9 cellular contexts compared by ENCODE assay signal in the genomic region with DNA sequence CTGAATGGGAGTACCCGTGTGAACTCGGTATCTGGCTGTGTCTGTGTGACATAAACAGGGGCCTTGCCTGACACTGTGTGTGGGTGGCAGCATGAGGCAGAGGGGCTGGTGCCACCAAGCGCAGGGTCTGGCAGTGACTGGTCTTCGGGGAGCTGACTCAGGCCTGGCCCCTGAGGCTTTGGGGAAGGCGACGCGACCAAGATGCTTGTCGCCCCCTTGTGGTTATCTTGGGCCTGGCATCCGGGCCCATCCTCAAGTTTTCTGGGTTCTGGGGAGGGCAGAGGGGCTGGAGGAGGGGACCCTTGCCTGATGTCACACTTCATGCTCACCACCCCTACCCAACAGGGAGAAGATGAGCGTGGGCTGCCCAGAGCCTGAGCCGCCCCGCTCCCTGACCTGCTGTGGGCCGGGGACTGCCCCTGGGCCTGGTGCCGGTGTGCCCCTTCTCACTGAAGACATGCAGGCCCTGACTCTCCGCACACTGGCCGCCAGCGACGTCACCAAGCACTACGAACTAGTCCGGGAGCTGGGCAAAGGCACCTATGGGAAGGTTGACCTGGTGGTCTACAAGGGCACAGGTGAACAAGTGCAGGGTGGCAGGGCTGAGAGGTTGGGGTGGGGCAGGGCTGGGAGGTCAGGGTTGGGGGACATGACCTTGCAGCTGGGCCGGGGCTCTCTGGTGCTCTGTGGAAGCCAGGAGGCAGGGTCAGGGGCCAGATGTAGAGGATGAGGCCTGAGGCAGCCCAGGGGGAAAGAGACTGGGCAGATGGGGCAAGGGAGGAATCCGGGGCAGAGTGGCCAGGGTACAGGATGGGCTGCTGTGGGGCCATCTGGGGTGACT. TPM values are rescaled to one million over a fixed set of nuclear protein-coding genes. Genes with fewer than 3 reads are reported as not detected.
DNase-seq lines count a peak whose midpoint lies in the region; TF ChIP-seq lines count a peak whose summit lies in the region.
"Had no signal": no experiment of that assay in that cellular context is flagged by ENCODE, and none has a peak within 500 bp of the region (broad histone marks: within the 10 kb centered on the region; RNA-seq: fewer than 3 reads in every experiment).

No MANE protein-coding gene starts in this region.

- TF ChIP-seq POLR2A in esophagus muscularis mucosa (IDR thresholded peaks at IDR 0.05; ENCODE audit: low read depth) = no peak
- TF ChIP-seq POLR2A in suprapubic skin (IDR thresholded peaks at IDR 0.05) = no peak

- intact Hi-C loops in esophagus muscularis mucosa (cut with DNase I) = loop anchor here (2.0 kb wide), 1 partner anchor 38 kb away; no protein-coding TSS in a partner anchor

- H3K4me1 ChIP-seq in esophagus muscularis mucosa (no peaks in the 10 kb centered on the region), suprapubic skin (no peaks in the 10 kb centered on the region)

- no peak overlapping the region for H3K27ac ChIP-seq in esophagus muscularis mucosa (replicated peaks in 1 of 4)
- no peak overlapping the region for H3K27ac ChIP-seq in suprapubic skin

- H3K4me3 ChIP-seq in esophagus muscularis mucosa (no peak overlapping the region), suprapubic skin (no peak overlapping the region)

- TF ChIP-seq CTCF in esophagus muscularis mucosa (IDR thresholded peaks at IDR 0.05) (peak; percentile 71 to 89 (median 80)), suprapubic skin (IDR thresholded peaks at IDR 0.05) (peak; percentile 11 to 88)

- peaks cover 0 to 14% (median 0%) of the 10 kb centered on the region in 4 donors for H3K27me3 ChIP-seq in esophagus muscularis mucosa
- peaks cover 3% of the 10 kb centered on the region for H3K27me3 ChIP-seq in suprapubic skin

- H3K36me3 ChIP-seq in esophagus muscularis mucosa = no peaks in the 10 kb centered on the region
- no peaks in the 10 kb centered on the region for H3K36me3 ChIP-seq in suprapubic skin

- TF ChIP-seq EP300 in esophagus muscularis mucosa (IDR thresholded peaks at IDR 0.05) (no peak), suprapubic skin (IDR thresholded peaks at IDR 0.05) (no peak)

- no peaks in the 10 kb centered on the region for H3K9me3 ChIP-seq in esophagus muscularis mucosa
- no peaks in the 10 kb centered on the region for H3K9me3 ChIP-seq in suprapubic skin

- 52% methylated on average over 16 of the region's 22 CpGs for WGBS in esophagus muscularis mucosa
- WGBS in suprapubic skin = 30% methylated on average over 4 of the region's 22 CpGs

- peak; percentile 29 for DNase-seq in NCI-H748 (lab: John Stamatoyannopoulos, UW; ENCODE audit: unreplicated experiment)
- no peak for DNase-seq in NCI-H748 treated with DMSO at 0.1 percent for 48 hours (lab: John Stamatoyannopoulos, UW)
- DNase-seq in NOMO-1 treated with DMSO at 0.1 percent for 48 hours (lab: John Stamatoyannopoulos, UW; ENCODE audit: unreplicated experiment) = peak; percentile 37
- DNase-seq in activated T-cell treated with anti-CD3 and anti-CD28 coated beads for 4 hours = peak; percentile 74
- no peak for DNase-seq in esophagus muscularis mucosa (ENCODE audit: extremely low spot score)
- peak in 37 of 56 donors; percentile 6 to 68 (median 25) for DNase-seq in nucleus accumbens (lab: John Stamatoyannopoulos, UW)
- DNase-seq in suprapubic skin (ENCODE audit: low spot score in 2 of 2) = no peak
- no peak for DNase-seq in GOT3 (lab: John Stamatoyannopoulos, UW)

RNA-seq across cellular contexts. Expression of a gene that starts 24.9 kb away (rescaled TPM):
- under 1 TPM; under 0.01 to 0.78 (median 0.17) TPM for total RNA-seq in esophagus muscularis mucosa
- 1 to 10 TPM in 3 of 4 donors, under 1 TPM in 1; 0.49 to 2.7 (median 2.2) TPM for total RNA-seq in suprapubic skin

RNA-seq across cellular contexts. Expression of a gene that starts 46.0 kb away (rescaled TPM):
- total RNA-seq in esophagus muscularis mucosa (1 to 10 TPM in 2 of 4 donors, under 1 TPM in 1, not detected in 1; 0.58 to 3.3 (median 2.7) TPM), suprapubic skin (10 to 100 TPM in 1 of 4 donors, 1 to 10 TPM in 1, under 1 TPM in 2; 0.45 to 30.7 (median 1.5) TPM)
- total RNA-seq: mononuclear cell had no signal

Comparison
In these comparisons a context has a peak if more than half of its experiments do, and no peak if none do; other contexts are left out.
1. DNase-seq: peak in NCI-H748 (single experiment), NOMO-1 treated with DMSO at 0.1 percent for 48 hours (single experiment), activated T-cell treated with anti-CD3 and anti-CD28 coated beads for 4 hours (single experiment) and nucleus accumbens (37 of 56); none in NCI-H748 treated with DMSO at 0.1 percent for 48 hours (single experiment), esophagus muscularis mucosa (single experiment), suprapubic skin (0 of 2) and GOT3 (single experiment).